21 cellular contexts compared by ENCODE assay signal in genomic region chr7:29405891-29406290, GRCh38.
"Had no signal": no experiment of that assay in that cellular context is flagged by ENCODE, and none has a peak within 500 bp of the region (broad histone marks: within the 10 kb centered on the region; RNA-seq: fewer than 3 reads in every experiment).

No MANE protein-coding gene starts in this region.

- H3K27me3 ChIP-seq: heart right ventricle, ovary, stomach, transverse colon, uterus had no signal

- H3K4me3 ChIP-seq: coronary artery, heart right ventricle, ovary, stomach, transverse colon, uterus had no signal

- ATAC-seq: activated CD4-positive, CD25-positive, alpha-beta regulatory T cell treated with anti-CD3 and anti-CD28 coated beads, Interleukin-2, amount 50 U/mL, for 24 hours; activated CD8-positive, alpha-beta memory T cell treated with anti-CD3 and anti-CD28 coated beads, Interleukin-2, amount 10 ng/mL, durations not matched to agents 7 days and 5 days; activated CD8-positive, alpha-beta T cell treated with anti-CD3 and anti-CD28 coated beads for 36 hours; heart right ventricle; natural killer cell; right cardiac atrium had no signal

- H3K4me1 ChIP-seq: stomach, uterus had no signal

- DNase-seq: activated CD4-positive, alpha-beta T cell treated with anti-CD3 and anti-CD28 coated beads, Interleukin-2, amount 10 ng/mL, durations not matched to agents 24 days and 14 days; activated CD8-positive, alpha-beta memory T cell treated with anti-CD3 and anti-CD28 coated beads, Interleukin-2, amount 10 ng/mL, durations not matched to agents 7 days and 5 days; activated CD8-positive, alpha-beta T cell treated with anti-CD3 and anti-CD28 coated beads for 36 hours; activated effector memory CD4-positive, alpha-beta T cell treated with anti-CD3 and anti-CD28 coated beads, Interleukin-2, amount 50 U/mL, for 16 hours; activated naive CD4-positive, alpha-beta T cell treated with anti-CD3 and anti-CD28 coated beads, Interleukin-2, amount 10 ng/mL, durations not matched to agents 7 days and 5 days; activated T-cell treated with anti-CD3 and anti-CD28 coated beads for 4 hours; amygdala; cerebellar nuclear complex; heart right ventricle; natural killer cell; ovary; right cardiac atrium; stimulated activated CD4-positive, alpha-beta T cell treated with anti-CD3 and anti-CD28 coated beads, Interleukin-12 subunit alpha, Interleukin-12 subunit beta, amount 100 ng/mL, for 4 hours; stimulated activated CD4-positive, alpha-beta T cell treated with anti-CD3 and anti-CD28 coated beads, Interleukin-4, amount 100 ng/mL, for 4 hours; stomach; transverse colon; uterus had no signal

- H3K27ac ChIP-seq: coronary artery, epithelial cell of prostate, heart right ventricle, ovary, stomach, transverse colon, uterus, VCaP had no signal

- H3K36me3 ChIP-seq: ovary, stomach, transverse colon, uterus had no signal

- H3K9me3 ChIP-seq: heart right ventricle, ovary, stomach, transverse colon, uterus had no signal
